In the genomic region with DNA sequence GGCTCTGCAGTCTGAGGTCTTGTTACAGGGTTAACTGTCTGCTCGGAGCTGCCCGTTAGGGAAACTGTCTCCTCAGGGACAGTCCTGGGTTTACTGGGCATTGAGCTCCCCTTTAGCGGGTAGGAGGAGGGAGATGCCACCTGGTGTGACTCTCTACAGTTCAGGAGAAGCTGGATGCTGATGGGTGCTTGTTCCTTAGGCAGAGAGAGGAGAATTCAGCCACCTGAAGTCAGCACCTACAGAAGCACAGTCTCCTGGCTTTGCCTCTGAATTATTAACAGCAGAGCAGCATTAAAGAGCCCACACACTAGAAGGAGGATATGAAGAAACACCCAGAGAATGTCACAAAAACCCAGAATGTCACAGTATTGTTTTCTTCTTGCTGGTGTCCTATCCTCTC, we compare ENCODE assay signal across 10 cellular contexts. TPM values are rescaled to one million over a fixed set of nuclear protein-coding genes. Genes with fewer than 3 reads are reported as not detected.
DNase-seq lines count a peak whose midpoint lies in the region; ATAC-seq and TF ChIP-seq lines count a peak whose summit lies in the region.
"Had no signal": no experiment of that assay in that cellular context is flagged by ENCODE, and none has a peak within 500 bp of the region (broad histone marks: within the 10 kb centered on the region; RNA-seq: fewer than 3 reads in every experiment).

No MANE protein-coding gene starts in this region.

- H2AFZ ChIP-seq in smooth muscle cell (ENCODE audit: low read depth): no peak overlapping the region

- H3K27me3 Mint-ChIP-seq in activated CD4-positive, alpha-beta T cell treated with anti-CD3 and anti-CD28 coated beads, Interleukin-2, amount 10 ng/mL, durations not matched to agents 7 days and 5 days: no peaks in the 10 kb centered on the region
- H3K27me3 Mint-ChIP-seq in central memory CD8-positive, alpha-beta T cell: no peaks in the 10 kb centered on the region

- TF ChIP-seq CTCF in mucosa of descending colon (IDR thresholded peaks at IDR 0.05) (no peak), thyroid gland (IDR thresholded peaks at IDR 0.05) (no peak), smooth muscle cell (IDR thresholded peaks at IDR 0.05; ENCODE audit: borderline replicate concordance, insufficient read depth, poor library complexity, severe bottlenecking) (no peak)

- H3K27ac Mint-ChIP-seq in activated CD4-positive, alpha-beta T cell treated with anti-CD3 and anti-CD28 coated beads, Interleukin-2, amount 10 ng/mL, durations not matched to agents 7 days and 5 days: peak overlapping the region; percentile 94
- H3K27ac Mint-ChIP-seq in central memory CD8-positive, alpha-beta T cell (ENCODE audit: low read depth): peak overlapping the region; percentile 97

- H3K4me3 ChIP-seq in mucosa of descending colon (peak overlapping the region; percentile 10), thyroid gland (replicated peaks in 1 of 3) (peak overlapping the region in 2 of 3 donors; percentile 23 to 24), smooth muscle cell (no peak overlapping the region)

- peaks cover 73% of the 10 kb centered on the region for H3K4me1 Mint-ChIP-seq in activated CD4-positive, alpha-beta T cell treated with anti-CD3 and anti-CD28 coated beads, Interleukin-2, amount 10 ng/mL, durations not matched to agents 7 days and 5 days
- peaks cover 71% of the 10 kb centered on the region for H3K4me1 Mint-ChIP-seq in central memory CD8-positive, alpha-beta T cell

- peak overlapping the region; percentile 42 to 68 (median 67) for H3K27ac ChIP-seq in thyroid gland
- H3K27ac ChIP-seq in smooth muscle cell (ENCODE audit: low read depth): no peak overlapping the region

- no peaks in the 10 kb centered on the region for H4K20me1 ChIP-seq in smooth muscle cell (ENCODE audit: low read depth)

- WGBS in thyroid gland, 2 donors: 58 to 71% methylated on average over 3 of the region's 3 CpGs
- 76% methylated on average over 3 of the region's 3 CpGs for WGBS in smooth muscle cell (ENCODE audit: low lambda C conversion rate)

- intact Hi-C loops in mucosa of descending colon (cut with DNase I, micrococcal nuclease): no loop called here
- intact Hi-C loops in thyroid gland (cut with DNase I): no loop called here

- no peak for DNase-seq in activated CD4-positive, alpha-beta T cell treated with anti-CD3 and anti-CD28 coated beads, Interleukin-2, amount 10 ng/mL, durations not matched to agents 7 days and 5 days
- DNase-seq in activated CD4-positive, alpha-beta T cell treated with anti-CD3 and anti-CD28 coated beads, Interleukin-2, amount 50 U/mL, for 4 hours: no peak
- DNase-seq in central memory CD8-positive, alpha-beta T cell (ENCODE audit: low spot score in 2 of 2): no peak
- DNase-seq in mucosa of descending colon: no peak
- DNase-seq in thyroid gland: no peak
- no peak for DNase-seq in smooth muscle cell (lab: John Stamatoyannopoulos, UW; ENCODE audit: unreplicated experiment)
- no peak for DNase-seq in H4 (ENCODE audit: low spot score)

- H3F3A ChIP-seq in smooth muscle cell (ENCODE audit: low read depth): no peaks in the 10 kb centered on the region

- H3K36me3 ChIP-seq in mucosa of descending colon (ENCODE audit: low read depth): no peaks in the 10 kb centered on the region
- peaks cover 0 to 3% of the 10 kb centered on the region in 2 donors for H3K36me3 ChIP-seq in thyroid gland
- no peaks in the 10 kb centered on the region for H3K36me3 ChIP-seq in smooth muscle cell (ENCODE audit: low read depth)

- CTCF ChIA-PET in activated CD4-positive, alpha-beta T cell treated with anti-CD3 and anti-CD28 coated beads, Interleukin-2, amount 10 ng/mL, durations not matched to agents 7 days and 5 days (lab: Charles Lee): interaction anchor here (0.6 to 4.5 kb wide), 9 partner anchors 15 to 148 kb away, joined by 3 to 27 read pairs (median 4); partner anchors contain the start of genes GIMAP1, GIMAP2 and GIMAP8

- POLR2A ChIA-PET in activated CD4-positive, alpha-beta T cell treated with anti-CD3 and anti-CD28 coated beads, Interleukin-2, amount 10 ng/mL, durations not matched to agents 7 days and 5 days (lab: Charles Lee): interaction anchor here (0.6 to 1.4 kb wide), 6 partner anchors 12 to 174 kb away, joined by 3 to 6 read pairs (median 4); partner anchors contain the start of genes GIMAP7 and GIMAP8

- ATAC-seq in central memory CD8-positive, alpha-beta T cell (replicated peaks; ENCODE audit: extremely low read depth, poor library complexity, severe bottlenecking): no peak
- ATAC-seq in mucosa of descending colon (peak; percentile 33), HG02759 (IDR thresholded peaks at IDR 0.05; ENCODE audit: unreplicated experiment) (no peak)
- ATAC-seq: Panc1 had no signal

- no peaks in the 10 kb centered on the region for H3K79me2 ChIP-seq in smooth muscle cell (ENCODE audit: low read depth)

- H3K4me3 Mint-ChIP-seq in activated CD4-positive, alpha-beta T cell treated with anti-CD3 and anti-CD28 coated beads, Interleukin-2, amount 10 ng/mL, durations not matched to agents 7 days and 5 days: peak overlapping the region; percentile 92
- peak overlapping the region; percentile 88 for H3K4me3 Mint-ChIP-seq in central memory CD8-positive, alpha-beta T cell

- no peaks in the 10 kb centered on the region for H3K4me1 ChIP-seq in mucosa of descending colon (ENCODE audit: low read depth)
- no peaks in the 10 kb centered on the region for H3K4me1 ChIP-seq in thyroid gland
- no peaks in the 10 kb centered on the region for H3K4me1 ChIP-seq in smooth muscle cell (ENCODE audit: low read depth)

- no peak for TF ChIP-seq POLR2A in thyroid gland (IDR thresholded peaks at IDR 0.05)

- H3K9me3 ChIP-seq in mucosa of descending colon (no peaks in the 10 kb centered on the region), thyroid gland (no peaks in the 10 kb centered on the region), smooth muscle cell (replicated peaks; ENCODE audit: low read depth) (no peaks in the 10 kb centered on the region)

- no peak overlapping the region for H3K9ac ChIP-seq in smooth muscle cell (ENCODE audit: low read depth)

- H3K36me3 Mint-ChIP-seq in activated CD4-positive, alpha-beta T cell treated with anti-CD3 and anti-CD28 coated beads, Interleukin-2, amount 10 ng/mL, durations not matched to agents 7 days and 5 days (ENCODE audit: low read depth): peaks cover 63% of the 10 kb centered on the region
- H3K36me3 Mint-ChIP-seq in central memory CD8-positive, alpha-beta T cell (ENCODE audit: insufficient read depth): peaks cover 47% of the 10 kb centered on the region

- H3K9me3 Mint-ChIP-seq in activated CD4-positive, alpha-beta T cell treated with anti-CD3 and anti-CD28 coated beads, Interleukin-2, amount 10 ng/mL, durations not matched to agents 7 days and 5 days: peaks cover 32% of the 10 kb centered on the region
- H3K9me3 Mint-ChIP-seq in central memory CD8-positive, alpha-beta T cell: peaks cover 18% of the 10 kb centered on the region

- H3K27me3 ChIP-seq in thyroid gland: no peaks in the 10 kb centered on the region
- no peaks in the 10 kb centered on the region for H3K27me3 ChIP-seq in smooth muscle cell (ENCODE audit: low read depth)

- no peak overlapping the region for H3K4me2 ChIP-seq in smooth muscle cell

RNA-seq across cellular contexts. Expression of gene GIMAP4, which starts 0.7 kb away (rescaled TPM):
- total RNA-seq in activated CD4-positive, alpha-beta T cell treated with anti-CD3 and anti-CD28 coated beads, Interleukin-2, amount 10 ng/mL, durations not matched to agents 7 days and 5 days: 100 to 1,000 TPM; 311 to 335 TPM
- total RNA-seq in mucosa of descending colon (10 to 100 TPM; 10.5 to 22.6 (median 18.1) TPM), thyroid gland (10 to 100 TPM; 22.1 to 78.6 (median 41.3) TPM), smooth muscle cell (not detected in 2 replicates)
- polyA plus RNA-seq in smooth muscle cell: not detected in 2 replicates
- 0.12 TPM in 1 of 2 replicates, not detected in the other for total RNA-seq in H4 (2014; rRNA removed; shearing (Covaris generic))
- total RNA-seq: osteoblast had no signal

RNA-seq across cellular contexts. Expression of gene GIMAP7, which starts 53.2 kb away (rescaled TPM):
- 100 to 1,000 TPM; 239 to 244 TPM for total RNA-seq in activated CD4-positive, alpha-beta T cell treated with anti-CD3 and anti-CD28 coated beads, Interleukin-2, amount 10 ng/mL, durations not matched to agents 7 days and 5 days
- 10 to 100 TPM in 1 of 3 donors, 1 to 10 TPM in 2; 6.7 to 11.5 (median 9.8) TPM for total RNA-seq in mucosa of descending colon
- total RNA-seq in thyroid gland: 10 to 100 TPM; 12.4 to 35.2 (median 24.0) TPM
- total RNA-seq in smooth muscle cell: not detected in 2 replicates
- not detected in 2 replicates for polyA plus RNA-seq in smooth muscle cell
- not detected in 2 replicates for total RNA-seq in H4 (2014; rRNA removed; shearing (Covaris generic))
- total RNA-seq: osteoblast had no signal

Comparison
In these comparisons a context has a peak if more than half of its experiments do, and no peak if none do; other contexts are left out.
1. RNA of gene GIMAP4, which starts 0.7 kb away (total RNA-seq): 311 to 335 TPM in activated CD4-positive, alpha-beta T cell treated with anti-CD3 and anti-CD28 coated beads, Interleukin-2, amount 10 ng/mL, durations not matched to agents 7 days and 5 days, 22.1 to 78.6 TPM in thyroid gland and 10.5 to 22.6 TPM in mucosa of descending colon; 0.12 TPM in H4 and not detected in smooth muscle cell; every median in the first group is over 10 times any median in the second.